1 cellular context compared by ENCODE assay signal in the genomic region with DNA sequence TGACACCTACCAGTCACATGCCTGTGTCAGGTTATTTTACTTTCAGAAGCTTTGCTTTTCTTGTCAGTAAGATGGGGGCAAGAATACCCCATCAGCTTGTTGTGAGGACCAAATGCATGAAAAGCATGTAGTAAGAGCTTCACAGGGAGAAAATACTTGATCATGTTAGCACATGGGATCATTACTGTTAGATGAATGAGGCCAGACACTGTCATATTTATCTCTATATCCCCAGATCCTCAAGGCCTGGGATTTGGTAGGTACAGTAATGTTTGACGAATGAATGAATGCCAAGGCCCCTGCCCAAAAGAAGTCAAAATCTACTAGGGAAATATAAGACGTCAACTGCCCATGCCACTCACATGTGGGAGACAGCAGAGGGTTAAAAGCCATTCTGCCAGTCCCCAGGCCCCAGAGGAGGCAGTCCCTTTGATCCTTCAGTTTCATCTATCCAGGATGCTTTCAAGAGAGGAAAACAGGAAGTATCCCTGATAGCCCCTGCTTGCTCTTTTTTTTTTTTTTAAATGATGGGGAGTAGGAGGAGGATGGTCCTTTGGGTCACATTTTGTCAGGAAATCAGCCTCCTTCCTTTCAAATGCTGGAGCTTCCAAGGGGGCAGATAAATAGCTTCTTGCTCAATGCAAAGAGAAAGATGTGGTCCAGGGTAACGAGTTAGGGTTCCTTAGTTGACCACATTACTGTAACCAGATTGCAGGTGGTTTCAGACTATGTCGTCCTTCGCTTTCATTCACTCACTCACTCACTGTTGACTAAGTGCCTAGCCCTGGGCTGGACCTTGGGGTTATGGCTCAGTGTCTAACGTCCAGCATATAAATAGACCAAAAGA.
TF ChIP-seq lines count a peak whose summit lies in the region.

No MANE protein-coding gene starts in this region.

TF ChIP-seq in HepG2, 621 proteins besides CTCF, POLR2A, EP300 and RAD21 (continued from another document and continues in another):
- TF ChIP-seq ZNF569 (CRISPR knock-in tag; IDR thresholded peaks at IDR 0.05; ENCODE audit: borderline replicate concordance) (no peak), SNAI1 (CRISPR knock-in tag; IDR thresholded peaks at IDR 0.05; ENCODE audit: borderline replicate concordance) (peak; percentile 56; the same call in 1 of the 2 replicates), ZNF225 (CRISPR knock-in tag; IDR thresholded peaks at IDR 0.05) (no peak), ESRRA (CRISPR knock-in tag; IDR thresholded peaks at IDR 0.05; ENCODE audit: low read depth) (no peak), RARA (CRISPR knock-in tag; IDR thresholded peaks at IDR 0.05) (peak; percentile 93), ARNTL (CRISPR knock-in tag; IDR thresholded peaks at IDR 0.05) (peak; percentile 76; the same call in 1 of the 2 replicates), MED1 (CRISPR knock-in tag; IDR thresholded peaks at IDR 0.05) (peak; percentile 98), RFX5 (IDR thresholded peaks at IDR 0.05; ENCODE audit: low read depth, low read length) (no peak), RORA (CRISPR knock-in tag; IDR thresholded peaks at IDR 0.05) (peak; percentile 59; the same call in 1 of the 2 replicates), ELF4 (CRISPR knock-in tag; IDR thresholded peaks at IDR 0.05; ENCODE audit: borderline replicate concordance) (peak; percentile 95), ZNF546 (CRISPR knock-in tag; conservative IDR thresholded peaks at IDR 0.05) (peak; percentile 66; the same call in 1 of the 2 replicates), ZBTB21 (CRISPR knock-in tag; IDR thresholded peaks at IDR 0.05) (0 out of 2 replicates have a peak, but pooled peaks have one; percentile 21), ZNF780A (CRISPR knock-in tag; IDR thresholded peaks at IDR 0.05) (no peak), SKI (IDR thresholded peaks at IDR 0.05; ENCODE audit: partially characterized antibody) (no peak), YEATS2 (CRISPR knock-in tag; IDR thresholded peaks at IDR 0.05; ENCODE audit: borderline replicate concordance) (peak; percentile 68; the same call in 1 of the 2 replicates), ZNF547 (CRISPR knock-in tag; IDR thresholded peaks at IDR 0.05) (no peak; the same call in 1 of the 2 replicates), RXRA (CRISPR knock-in tag; IDR thresholded peaks at IDR 0.05) (peak; percentile 62; the same call in 1 of the 2 replicates), ARNT (IDR thresholded peaks at IDR 0.05) (no peak), ZNF543 (CRISPR knock-in tag; IDR thresholded peaks at IDR 0.05) (no peak), ZNF230 (CRISPR knock-in tag; IDR thresholded peaks at IDR 0.05) (0 out of 2 replicates have a peak, but pooled peaks have one; percentile 36), ZNF549 (CRISPR knock-in tag; IDR thresholded peaks at IDR 0.05) (0 out of 2 replicates have a peak, but pooled peaks have one; percentile 13), ATF7-NPFF (CRISPR knock-in tag; IDR thresholded peaks at IDR 0.05; ENCODE audit: low read depth) (no peak), PAWR (CRISPR knock-in tag; IDR thresholded peaks at IDR 0.05; ENCODE audit: borderline replicate concordance) (0 out of 2 replicates have a peak, but pooled peaks have one; percentile 12), ZNF703 (CRISPR knock-in tag; IDR thresholded peaks at IDR 0.05; ENCODE audit: borderline replicate concordance) (no peak), ATF7 (IDR thresholded peaks at IDR 0.05) (no peak), ATF7 (CRISPR knock-in tag; IDR thresholded peaks at IDR 0.05) (peak; percentile 67; the same call in 1 of the 2 replicates), ZNF24 (IDR thresholded peaks at IDR 0.05) (no peak), ZNF552 (CRISPR knock-in tag; IDR thresholded peaks at IDR 0.05; ENCODE audit: borderline replicate concordance) (no peak), SUZ12 (IDR thresholded peaks at IDR 0.05; ENCODE audit: low read depth, low read length) (no peak), HMG20A (CRISPR knock-in tag; IDR thresholded peaks at IDR 0.05; ENCODE audit: borderline replicate concordance) (peak; percentile 68; the same call in 1 of the 2 replicates), ZNF124 (CRISPR knock-in tag; IDR thresholded peaks at IDR 0.05) (peak; percentile 59; the same call in 1 of the 2 replicates), ADNP (CRISPR knock-in tag; IDR thresholded peaks at IDR 0.05) (no peak)
- TF ChIP-seq, protein P1, sequence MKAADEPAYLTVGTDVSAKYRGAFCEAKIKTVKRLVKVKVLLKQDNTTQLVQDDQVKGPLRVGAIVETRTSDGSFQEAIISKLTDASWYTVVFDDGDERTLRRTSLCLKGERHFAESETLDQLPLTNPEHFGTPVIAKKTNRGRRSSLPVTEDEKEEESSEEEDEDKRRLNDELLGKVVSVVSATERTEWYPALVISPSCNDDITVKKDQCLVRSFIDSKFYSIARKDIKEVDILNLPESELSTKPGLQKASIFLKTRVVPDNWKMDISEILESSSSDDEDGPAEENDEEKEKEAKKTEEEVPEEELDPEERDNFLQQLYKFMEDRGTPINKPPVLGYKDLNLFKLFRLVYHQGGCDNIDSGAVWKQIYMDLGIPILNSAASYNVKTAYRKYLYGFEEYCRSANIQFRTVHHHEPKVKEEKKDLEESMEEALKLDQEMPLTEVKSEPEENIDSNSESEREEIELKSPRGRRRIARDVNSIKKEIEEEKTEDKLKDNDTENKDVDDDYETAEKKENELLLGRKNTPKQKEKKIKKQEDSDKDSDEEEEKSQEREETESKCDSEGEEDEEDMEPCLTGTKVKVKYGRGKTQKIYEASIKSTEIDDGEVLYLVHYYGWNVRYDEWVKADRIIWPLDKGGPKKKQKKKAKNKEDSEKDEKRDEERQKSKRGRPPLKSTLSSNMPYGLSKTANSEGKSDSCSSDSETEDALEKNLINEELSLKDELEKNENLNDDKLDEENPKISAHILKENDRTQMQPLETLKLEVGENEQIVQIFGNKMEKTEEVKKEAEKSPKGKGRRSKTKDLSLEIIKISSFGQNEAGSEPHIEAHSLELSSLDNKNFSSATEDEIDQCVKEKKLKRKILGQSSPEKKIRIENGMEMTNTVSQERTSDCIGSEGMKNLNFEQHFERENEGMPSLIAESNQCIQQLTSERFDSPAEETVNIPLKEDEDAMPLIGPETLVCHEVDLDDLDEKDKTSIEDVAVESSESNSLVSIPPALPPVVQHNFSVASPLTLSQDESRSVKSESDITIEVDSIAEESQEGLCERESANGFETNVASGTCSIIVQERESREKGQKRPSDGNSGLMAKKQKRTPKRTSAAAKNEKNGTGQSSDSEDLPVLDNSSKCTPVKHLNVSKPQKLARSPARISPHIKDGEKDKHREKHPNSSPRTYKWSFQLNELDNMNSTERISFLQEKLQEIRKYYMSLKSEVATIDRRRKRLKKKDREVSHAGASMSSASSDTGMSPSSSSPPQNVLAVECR (CRISPR knock-in tag; IDR thresholded peaks at IDR 0.05; ENCODE audit: borderline replicate concordance), result peak; percentile 44; the same call in 1 of the 2 replicates
- TF ChIP-seq, protein P2, sequence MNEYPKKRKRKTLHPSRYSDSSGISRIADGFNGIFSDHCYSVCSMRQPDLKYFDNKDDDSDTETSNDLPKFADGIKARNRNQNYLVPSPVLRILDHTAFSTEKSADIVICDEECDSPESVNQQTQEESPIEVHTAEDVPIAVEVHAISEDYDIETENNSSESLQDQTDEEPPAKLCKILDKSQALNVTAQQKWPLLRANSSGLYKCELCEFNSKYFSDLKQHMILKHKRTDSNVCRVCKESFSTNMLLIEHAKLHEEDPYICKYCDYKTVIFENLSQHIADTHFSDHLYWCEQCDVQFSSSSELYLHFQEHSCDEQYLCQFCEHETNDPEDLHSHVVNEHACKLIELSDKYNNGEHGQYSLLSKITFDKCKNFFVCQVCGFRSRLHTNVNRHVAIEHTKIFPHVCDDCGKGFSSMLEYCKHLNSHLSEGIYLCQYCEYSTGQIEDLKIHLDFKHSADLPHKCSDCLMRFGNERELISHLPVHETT (CRISPR knock-in tag; conservative IDR thresholded peaks at IDR 0.05), result no peak
- TF ChIP-seq, protein P3, sequence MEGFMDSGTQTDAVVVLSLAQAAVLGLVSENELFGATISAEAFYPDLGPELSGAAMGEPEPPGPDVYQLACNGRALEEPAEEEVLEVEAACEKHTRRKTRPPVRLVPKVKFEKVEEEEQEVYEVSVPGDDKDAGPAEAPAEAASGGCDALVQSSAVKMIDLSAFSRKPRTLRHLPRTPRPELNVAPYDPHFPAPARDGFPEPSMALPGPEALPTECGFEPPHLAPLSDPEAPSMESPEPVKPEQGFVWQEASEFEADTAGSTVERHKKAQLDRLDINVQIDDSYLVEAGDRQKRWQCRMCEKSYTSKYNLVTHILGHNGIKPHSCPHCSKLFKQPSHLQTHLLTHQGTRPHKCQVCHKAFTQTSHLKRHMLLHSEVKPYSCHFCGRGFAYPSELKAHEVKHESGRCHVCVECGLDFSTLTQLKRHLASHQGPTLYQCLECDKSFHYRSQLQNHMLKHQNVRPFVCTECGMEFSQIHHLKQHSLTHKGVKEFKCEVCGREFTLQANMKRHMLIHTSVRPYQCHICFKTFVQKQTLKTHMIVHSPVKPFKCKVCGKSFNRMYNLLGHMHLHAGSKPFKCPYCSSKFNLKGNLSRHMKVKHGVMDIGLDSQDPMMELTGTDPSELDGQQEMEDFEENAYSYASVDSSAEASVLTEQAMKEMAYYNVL (CRISPR knock-in tag; IDR thresholded peaks at IDR 0.05; ENCODE audit: borderline replicate concordance), result peak; percentile 88
- TF ChIP-seq, protein P4, sequence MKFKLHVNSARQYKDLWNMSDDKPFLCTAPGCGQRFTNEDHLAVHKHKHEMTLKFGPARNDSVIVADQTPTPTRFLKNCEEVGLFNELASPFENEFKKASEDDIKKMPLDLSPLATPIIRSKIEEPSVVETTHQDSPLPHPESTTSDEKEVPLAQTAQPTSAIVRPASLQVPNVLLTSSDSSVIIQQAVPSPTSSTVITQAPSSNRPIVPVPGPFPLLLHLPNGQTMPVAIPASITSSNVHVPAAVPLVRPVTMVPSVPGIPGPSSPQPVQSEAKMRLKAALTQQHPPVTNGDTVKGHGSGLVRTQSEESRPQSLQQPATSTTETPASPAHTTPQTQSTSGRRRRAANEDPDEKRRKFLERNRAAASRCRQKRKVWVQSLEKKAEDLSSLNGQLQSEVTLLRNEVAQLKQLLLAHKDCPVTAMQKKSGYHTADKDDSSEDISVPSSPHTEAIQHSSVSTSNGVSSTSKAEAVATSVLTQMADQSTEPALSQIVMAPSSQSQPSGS (CRISPR knock-in tag; IDR thresholded peaks at IDR 0.05), result peak; percentile 53
- TF ChIP-seq, protein P5, sequence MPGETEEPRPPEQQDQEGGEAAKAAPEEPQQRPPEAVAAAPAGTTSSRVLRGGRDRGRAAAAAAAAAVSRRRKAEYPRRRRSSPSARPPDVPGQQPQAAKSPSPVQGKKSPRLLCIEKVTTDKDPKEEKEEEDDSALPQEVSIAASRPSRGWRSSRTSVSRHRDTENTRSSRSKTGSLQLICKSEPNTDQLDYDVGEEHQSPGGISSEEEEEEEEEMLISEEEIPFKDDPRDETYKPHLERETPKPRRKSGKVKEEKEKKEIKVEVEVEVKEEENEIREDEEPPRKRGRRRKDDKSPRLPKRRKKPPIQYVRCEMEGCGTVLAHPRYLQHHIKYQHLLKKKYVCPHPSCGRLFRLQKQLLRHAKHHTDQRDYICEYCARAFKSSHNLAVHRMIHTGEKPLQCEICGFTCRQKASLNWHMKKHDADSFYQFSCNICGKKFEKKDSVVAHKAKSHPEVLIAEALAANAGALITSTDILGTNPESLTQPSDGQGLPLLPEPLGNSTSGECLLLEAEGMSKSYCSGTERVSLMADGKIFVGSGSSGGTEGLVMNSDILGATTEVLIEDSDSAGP (CRISPR knock-in tag; IDR thresholded peaks at IDR 0.05; ENCODE audit: borderline replicate concordance), result no peak
- TF ChIP-seq, protein P6, sequence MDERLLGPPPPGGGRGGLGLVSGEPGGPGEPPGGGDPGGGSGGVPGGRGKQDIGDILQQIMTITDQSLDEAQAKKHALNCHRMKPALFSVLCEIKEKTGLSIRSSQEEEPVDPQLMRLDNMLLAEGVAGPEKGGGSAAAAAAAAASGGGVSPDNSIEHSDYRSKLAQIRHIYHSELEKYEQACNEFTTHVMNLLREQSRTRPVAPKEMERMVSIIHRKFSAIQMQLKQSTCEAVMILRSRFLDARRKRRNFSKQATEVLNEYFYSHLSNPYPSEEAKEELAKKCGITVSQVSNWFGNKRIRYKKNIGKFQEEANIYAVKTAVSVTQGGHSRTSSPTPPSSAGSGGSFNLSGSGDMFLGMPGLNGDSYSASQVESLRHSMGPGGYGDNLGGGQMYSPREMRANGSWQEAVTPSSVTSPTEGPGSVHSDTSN (CRISPR knock-in tag; IDR thresholded peaks at IDR 0.05), result peak; percentile 37; the same call in 1 of the 2 replicates
- TF ChIP-seq, protein P7, sequence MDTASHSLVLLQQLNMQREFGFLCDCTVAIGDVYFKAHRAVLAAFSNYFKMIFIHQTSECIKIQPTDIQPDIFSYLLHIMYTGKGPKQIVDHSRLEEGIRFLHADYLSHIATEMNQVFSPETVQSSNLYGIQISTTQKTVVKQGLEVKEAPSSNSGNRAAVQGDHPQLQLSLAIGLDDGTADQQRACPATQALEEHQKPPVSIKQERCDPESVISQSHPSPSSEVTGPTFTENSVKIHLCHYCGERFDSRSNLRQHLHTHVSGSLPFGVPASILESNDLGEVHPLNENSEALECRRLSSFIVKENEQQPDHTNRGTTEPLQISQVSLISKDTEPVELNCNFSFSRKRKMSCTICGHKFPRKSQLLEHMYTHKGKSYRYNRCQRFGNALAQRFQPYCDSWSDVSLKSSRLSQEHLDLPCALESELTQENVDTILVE (CRISPR knock-in tag; IDR thresholded peaks at IDR 0.05), result peak; percentile 57; the same call in 1 of the 2 replicates
- TF ChIP-seq, protein P8, sequence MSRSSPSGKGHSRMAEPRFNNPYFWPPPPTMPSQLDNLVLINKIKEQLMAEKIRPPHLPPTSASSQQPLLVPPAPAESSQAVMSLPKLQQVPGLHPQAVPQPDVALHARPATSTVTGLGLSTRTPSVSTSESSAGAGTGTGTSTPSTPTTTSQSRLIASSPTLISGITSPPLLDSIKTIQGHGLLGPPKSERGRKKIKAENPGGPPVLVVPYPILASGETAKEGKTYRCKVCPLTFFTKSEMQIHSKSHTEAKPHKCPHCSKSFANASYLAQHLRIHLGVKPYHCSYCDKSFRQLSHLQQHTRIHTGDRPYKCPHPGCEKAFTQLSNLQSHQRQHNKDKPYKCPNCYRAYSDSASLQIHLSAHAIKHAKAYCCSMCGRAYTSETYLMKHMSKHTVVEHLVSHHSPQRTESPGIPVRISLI (CRISPR knock-in tag; IDR thresholded peaks at IDR 0.05; ENCODE audit: borderline replicate concordance), result peak; percentile 99
- TF ChIP-seq, protein P9, sequence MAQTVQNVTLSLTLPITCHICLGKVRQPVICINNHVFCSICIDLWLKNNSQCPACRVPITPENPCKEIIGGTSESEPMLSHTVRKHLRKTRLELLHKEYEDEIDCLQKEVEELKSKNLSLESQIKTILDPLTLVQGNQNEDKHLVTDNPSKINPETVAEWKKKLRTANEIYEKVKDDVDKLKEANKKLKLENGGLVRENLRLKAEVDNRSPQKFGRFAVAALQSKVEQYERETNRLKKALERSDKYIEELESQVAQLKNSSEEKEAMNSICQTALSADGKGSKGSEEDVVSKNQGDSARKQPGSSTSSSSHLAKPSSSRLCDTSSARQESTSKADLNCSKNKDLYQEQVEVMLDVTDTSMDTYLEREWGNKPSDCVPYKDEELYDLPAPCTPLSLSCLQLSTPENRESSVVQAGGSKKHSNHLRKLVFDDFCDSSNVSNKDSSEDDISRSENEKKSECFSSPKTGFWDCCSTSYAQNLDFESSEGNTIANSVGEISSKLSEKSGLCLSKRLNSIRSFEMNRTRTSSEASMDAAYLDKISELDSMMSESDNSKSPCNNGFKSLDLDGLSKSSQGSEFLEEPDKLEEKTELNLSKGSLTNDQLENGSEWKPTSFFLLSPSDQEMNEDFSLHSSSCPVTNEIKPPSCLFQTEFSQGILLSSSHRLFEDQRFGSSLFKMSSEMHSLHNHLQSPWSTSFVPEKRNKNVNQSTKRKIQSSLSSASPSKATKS (CRISPR knock-in tag; IDR thresholded peaks at IDR 0.05), result no peak
